ENCODE assay signal across 23 cellular contexts in the genomic region with DNA sequence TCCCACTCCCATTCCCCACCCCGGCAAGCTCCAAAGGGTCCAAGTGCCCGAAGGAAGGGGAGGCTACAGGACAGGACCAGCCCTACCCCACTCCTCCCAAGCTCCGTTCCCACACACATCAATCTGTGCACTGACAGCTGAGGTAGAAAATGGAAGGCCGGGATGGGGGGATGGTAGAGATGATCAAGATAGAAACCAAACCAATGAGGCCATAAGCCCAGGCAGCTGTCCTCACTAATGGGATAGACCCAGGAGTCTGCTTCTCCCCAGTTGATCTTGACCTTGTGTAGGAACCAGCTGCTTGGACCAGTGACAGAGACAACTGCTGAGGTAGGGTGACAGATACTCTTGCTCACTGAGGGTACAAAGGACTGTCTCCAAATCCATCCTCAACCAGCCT. TPM values are rescaled to one million over a fixed set of nuclear protein-coding genes. Genes with fewer than 3 reads are reported as not detected.
DNase-seq lines count a peak whose midpoint lies in the region; ATAC-seq lines count a peak whose summit lies in the region.
"Had no signal": no experiment of that assay in that cellular context is flagged by ENCODE, and none has a peak within 500 bp of the region (broad histone marks: within the 10 kb centered on the region; RNA-seq: fewer than 3 reads in every experiment).

No MANE protein-coding gene starts in this region.

- peak overlapping the region; percentile 95 for H3K27ac Mint-ChIP-seq in T-helper 17 cell
- H3K27ac Mint-ChIP-seq in stimulated activated effector memory CD8-positive, alpha-beta T cell treated with anti-CD3 and anti-CD28 coated beads, Interleukin-12 subunit alpha, Interleukin-12 subunit beta, amount 100 ng/mL, for 72 hours = peak overlapping the region; percentile 98
- H3K27ac Mint-ChIP-seq: activated CD4-positive, alpha-beta T cell treated with anti-CD3 and anti-CD28 coated beads, Interleukin-2, amount 10 ng/mL, durations not matched to agents 7 days and 5 days had no signal

- no peaks in the 10 kb centered on the region for H3K9me3 ChIP-seq in T-helper 17 cell (ENCODE audit: control insufficient read depth, low read length, poor library complexity, severe bottlenecking)
- H3K9me3 ChIP-seq: esophagus squamous epithelium, gastroesophageal sphincter, mucosa of descending colon, testis had no signal

- H3K27me3 Mint-ChIP-seq in T-helper 17 cell = no peaks in the 10 kb centered on the region
- H3K27me3 Mint-ChIP-seq: activated CD4-positive, alpha-beta T cell treated with anti-CD3 and anti-CD28 coated beads, Interleukin-2, amount 10 ng/mL, durations not matched to agents 7 days and 5 days; activated naive CD4-positive, alpha-beta T cell treated with anti-CD3 and anti-CD28 coated beads, Interleukin-2, amount 10 ng/mL, durations not matched to agents 7 days and 5 days had no signal

- H3K4me1 Mint-ChIP-seq in T-helper 17 cell = peaks cover 60% of the 10 kb centered on the region
- peaks cover 92% of the 10 kb centered on the region for H3K4me1 Mint-ChIP-seq in stimulated activated effector memory CD8-positive, alpha-beta T cell treated with anti-CD3 and anti-CD28 coated beads, Interleukin-12 subunit alpha, Interleukin-12 subunit beta, amount 100 ng/mL, for 72 hours

- peak; percentile 21 for DNase-seq in activated effector memory CD4-positive, alpha-beta T cell treated with anti-CD3 and anti-CD28 coated beads, Interleukin-2, amount 50 U/mL, for 16 hours
- DNase-seq in activated effector memory CD4-positive, alpha-beta T cell treated with Interleukin-2 at 50 U/mL for 16 hours = no peak
- DNase-seq in T-helper 17 cell (no peak), myocyte (ENCODE audit: low read depth) (peak; percentile 97), cerebellar nuclear complex (lab: John Stamatoyannopoulos, UW) (no peak), DMS79 (lab: John Stamatoyannopoulos, UW) (no peak)
- no peak for DNase-seq in stimulated activated effector memory CD8-positive, alpha-beta T cell treated with anti-CD3 and anti-CD28 coated beads, Interleukin-12 subunit alpha, Interleukin-12 subunit beta, amount 100 ng/mL, for 72 hours (ENCODE audit: low spot score in 2 of 2)
- DNase-seq: activated CD4-positive, alpha-beta T cell treated with anti-CD3 and anti-CD28 coated beads, Interleukin-2, amount 10 ng/mL, durations not matched to agents 7 days and 5 days; activated naive CD4-positive, alpha-beta T cell treated with anti-CD3 and anti-CD28 coated beads, Interleukin-2, amount 10 ng/mL, durations not matched to agents 7 days and 5 days; DMS153; esophagus squamous epithelium; GF-D8; mucosa of descending colon; NCI-H1105 treated with DMSO at 0.1 percent for 48 hours; NCI-H2081 treated with DMSO at 0.1 percent for 48 hours; NCI-H524; right cardiac atrium; stimulated activated CD4-positive, alpha-beta T cell treated with anti-CD3 and anti-CD28 coated beads, Interleukin-15, amount 100 ng/mL, for 24 hours; testis had no signal

- H3K9me3 Mint-ChIP-seq in stimulated activated effector memory CD8-positive, alpha-beta T cell treated with anti-CD3 and anti-CD28 coated beads, Interleukin-12 subunit alpha, Interleukin-12 subunit beta, amount 100 ng/mL, for 72 hours = no peaks in the 10 kb centered on the region
- H3K9me3 Mint-ChIP-seq: activated CD4-positive, alpha-beta T cell treated with anti-CD3 and anti-CD28 coated beads, Interleukin-2, amount 10 ng/mL, durations not matched to agents 7 days and 5 days; activated naive CD4-positive, alpha-beta T cell treated with anti-CD3 and anti-CD28 coated beads, Interleukin-2, amount 10 ng/mL, durations not matched to agents 7 days and 5 days had no signal

- ATAC-seq in T-helper 17 cell = no peak
- ATAC-seq in stimulated activated effector memory CD8-positive, alpha-beta T cell treated with anti-CD3 and anti-CD28 coated beads, Interleukin-12 subunit alpha, Interleukin-12 subunit beta, amount 100 ng/mL, for 72 hours = no peak
- no peak for ATAC-seq in HG03460 (IDR thresholded peaks at IDR 0.05; ENCODE audit: unreplicated experiment)
- ATAC-seq: gastroesophageal sphincter, HCT116, left lobe of liver, mucosa of descending colon, right cardiac atrium had no signal

- peaks cover 25% of the 10 kb centered on the region for H3K36me3 Mint-ChIP-seq in T-helper 17 cell (ENCODE audit: low read depth)
- H3K36me3 Mint-ChIP-seq in stimulated activated effector memory CD8-positive, alpha-beta T cell treated with anti-CD3 and anti-CD28 coated beads, Interleukin-12 subunit alpha, Interleukin-12 subunit beta, amount 100 ng/mL, for 72 hours = peaks cover 97% of the 10 kb centered on the region

- H3K4me3 Mint-ChIP-seq in T-helper 17 cell = no peak overlapping the region
- no peak overlapping the region for H3K4me3 Mint-ChIP-seq in stimulated activated effector memory CD8-positive, alpha-beta T cell treated with anti-CD3 and anti-CD28 coated beads, Interleukin-12 subunit alpha, Interleukin-12 subunit beta, amount 100 ng/mL, for 72 hours
- H3K4me3 Mint-ChIP-seq: activated CD4-positive, alpha-beta T cell treated with anti-CD3 and anti-CD28 coated beads, Interleukin-2, amount 10 ng/mL, durations not matched to agents 7 days and 5 days; activated naive CD4-positive, alpha-beta T cell treated with anti-CD3 and anti-CD28 coated beads, Interleukin-2, amount 10 ng/mL, durations not matched to agents 7 days and 5 days had no signal

RNA-seq across cellular contexts. Expression of a gene that starts 38.6 kb away (rescaled TPM):
- total RNA-seq in T-helper 17 cell (100 to 1,000 TPM; 106 to 126 TPM), myocyte (36.5 and 39.4 TPM in 2 replicates)
- 118 TPM for polyA plus RNA-seq in myocyte (2012)

RNA-seq across cellular contexts. Expression of a gene that starts 52.1 kb away (rescaled TPM):
- total RNA-seq in T-helper 17 cell (10 to 100 TPM; 20.6 to 21.2 TPM), myocyte (19.6 and 20.3 TPM in 2 replicates)
- 11.8 TPM for polyA plus RNA-seq in myocyte (2012)

Comparison
In these comparisons a context has a peak if more than half of its experiments do, and no peak if none do; other contexts are left out.
1. DNase-seq: peak in activated effector memory CD4-positive, alpha-beta T cell treated with anti-CD3 and anti-CD28 coated beads, Interleukin-2, amount 50 U/mL, for 16 hours (single experiment) and myocyte (single experiment); none in activated effector memory CD4-positive, alpha-beta T cell treated with Interleukin-2 at 50 U/mL for 16 hours (single experiment), T-helper 17 cell (0 of 3), stimulated activated effector memory CD8-positive, alpha-beta T cell treated with anti-CD3 and anti-CD28 coated beads, Interleukin-12 subunit alpha, Interleukin-12 subunit beta, amount 100 ng/mL, for 72 hours (0 of 2), cerebellar nuclear complex (0 of 2) and DMS79 (single experiment).